ENCODE assay signal across 20 cellular contexts in genomic region chr22:44399906-44400762, GRCh38.
DNase-seq lines count a peak whose midpoint lies in the region; ATAC-seq and TF ChIP-seq lines count a peak whose summit lies in the region.
"Had no signal": no experiment of that assay in that cellular context is flagged by ENCODE, and none has a peak within 500 bp of the region (broad histone marks: within the 10 kb centered on the region; RNA-seq: fewer than 3 reads in every experiment).

No MANE protein-coding gene starts in this region.

- H3K36me3 ChIP-seq in Peyer's patch (no peaks in the 10 kb centered on the region), transverse colon (no peaks in the 10 kb centered on the region)
- H3K36me3 ChIP-seq: suprapubic skin had no signal

- TF ChIP-seq POLR2A in Peyer's patch (IDR thresholded peaks at IDR 0.05) (no peak), transverse colon (IDR thresholded peaks at IDR 0.05) (no peak)

- H3K9me3 ChIP-seq in Peyer's patch (no peaks in the 10 kb centered on the region), transverse colon (no peaks in the 10 kb centered on the region)
- H3K9me3 ChIP-seq: suprapubic skin had no signal

- no peak for TF ChIP-seq EP300 in transverse colon (IDR thresholded peaks at IDR 0.05; ENCODE audit: low read depth)

- WGBS in transverse colon (ENCODE audit: low coverage in 1 of 2), 2 donors = 68% methylated on average over 15 of the region's 15 CpGs; no CpG with 5 or more reads in 1 of the 2 donors

- H3K27me3 ChIP-seq in Peyer's patch (no peaks in the 10 kb centered on the region), transverse colon (no peaks in the 10 kb centered on the region)

- intact Hi-C loops in transverse colon (cut with DNase I; ENCODE audit: low total_unique reads) = no loop called here

- peak; percentile 57 for DNase-seq in activated effector memory CD4-positive, alpha-beta T cell treated with anti-CD3 and anti-CD28 coated beads, Interleukin-2, amount 50 U/mL, for 16 hours
- no peak for DNase-seq in activated effector memory CD4-positive, alpha-beta T cell treated with Interleukin-2 at 50 U/mL for 16 hours
- DNase-seq in Peyer's patch (peak; percentile 9 to 29 (median 23)), mesenteric fat pad (ENCODE audit: low spot score) (peak; percentile 84), transverse colon (peak; percentile 1), UCSD-AML1 (lab: John Stamatoyannopoulos, UW; ENCODE audit: unreplicated experiment) (no peak), NCI-H1694 (lab: John Stamatoyannopoulos, UW) (no peak)
- DNase-seq: central memory CD4-positive, alpha-beta T cell; effector memory CD4-positive, alpha-beta T cell; Kasumi-1; naive B cell; NCI-H1105; NCI-H82; stimulated activated CD8-positive, alpha-beta memory T cell treated with anti-CD3 and anti-CD28 coated beads, Interleukin-4, amount 100 ng/mL, for 48 hours had no signal

- TF ChIP-seq CTCF in Peyer's patch (IDR thresholded peaks at IDR 0.05) (no peak), transverse colon (IDR thresholded peaks at IDR 0.05) (no peak)

- ATAC-seq in HG03280 (IDR thresholded peaks at IDR 0.05; ENCODE audit: unreplicated experiment) = no peak
- ATAC-seq: CD8-positive, alpha-beta T cell; T-cell had no signal

- no peaks in the 10 kb centered on the region for H3K4me1 ChIP-seq in Peyer's patch
- H3K4me1 ChIP-seq in transverse colon = no peaks in the 10 kb centered on the region
- H3K4me1 ChIP-seq: parathyroid adenoma had no signal

- in situ Hi-C loops in transverse colon (cut with MboI; ENCODE audit: low pct_ligation_motif_present in 1 of 4, low pct_unique_long_range_greater_than_20kb in 1 of 4, low sequenced_read_pairs in 3 of 4) = no loop called here

- no peak overlapping the region for H3K27ac ChIP-seq in Peyer's patch
- H3K27ac ChIP-seq in transverse colon = no peak overlapping the region
- H3K27ac ChIP-seq: parathyroid adenoma, suprapubic skin had no signal

- H3K4me3 ChIP-seq in Peyer's patch (no peak overlapping the region), transverse colon (no peak overlapping the region)
- H3K4me3 ChIP-seq: smooth muscle cell, suprapubic skin had no signal

Comparison
In these comparisons a context has a peak if more than half of its experiments do, and no peak if none do; other contexts are left out.
1. DNase-seq: peak in activated effector memory CD4-positive, alpha-beta T cell treated with anti-CD3 and anti-CD28 coated beads, Interleukin-2, amount 50 U/mL, for 16 hours (single experiment), Peyer's patch (3 of 3), mesenteric fat pad (single experiment) and transverse colon (single experiment); none in activated effector memory CD4-positive, alpha-beta T cell treated with Interleukin-2 at 50 U/mL for 16 hours (single experiment), UCSD-AML1 (single experiment) and NCI-H1694 (single experiment).